ENCODE assay signal across 9 cellular contexts in the genomic region with DNA sequence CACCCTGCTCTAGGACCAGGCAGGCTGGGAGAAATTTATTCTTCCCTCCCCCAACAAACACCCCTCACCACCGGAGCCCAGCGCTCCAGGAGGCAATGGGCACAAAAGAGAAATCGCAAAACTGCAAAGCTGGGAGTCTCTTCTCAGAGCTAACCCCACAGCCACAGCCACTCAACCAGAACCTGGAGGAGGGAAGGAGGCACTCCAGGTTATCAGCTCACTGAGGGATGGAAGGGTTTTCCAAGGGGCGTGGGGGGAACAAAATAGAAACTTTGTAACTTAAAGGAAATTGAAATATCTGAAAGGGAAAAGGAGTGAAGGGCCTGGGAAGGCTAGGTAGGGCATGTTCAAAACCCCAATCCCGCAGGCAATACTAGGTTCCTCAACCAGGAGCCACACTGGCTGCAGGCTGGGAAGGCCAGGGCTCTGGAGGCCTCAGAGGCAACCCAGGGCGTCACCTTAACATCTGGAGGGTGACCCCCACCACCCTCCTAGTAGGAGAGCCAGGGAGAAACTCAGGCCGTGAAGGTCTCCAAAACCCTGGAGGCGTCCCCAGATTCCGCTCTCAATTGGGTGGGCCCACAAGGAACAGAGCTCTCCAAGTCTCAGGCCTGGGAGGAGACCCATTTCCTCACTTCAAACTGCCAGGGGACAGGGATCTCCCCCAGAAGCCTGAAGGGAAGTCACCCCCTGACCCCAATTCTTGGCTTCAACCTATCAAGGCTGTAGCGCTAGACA. TPM values are rescaled to one million over a fixed set of nuclear protein-coding genes. Genes with fewer than 3 reads are reported as not detected.
DNase-seq lines count a peak whose midpoint lies in the region; ATAC-seq and FAIRE-seq lines count a peak whose summit lies in the region.
"Had no signal": no experiment of that assay in that cellular context is flagged by ENCODE, and none has a peak within 500 bp of the region (broad histone marks: within the 10 kb centered on the region; RNA-seq: fewer than 3 reads in every experiment).

No MANE protein-coding gene starts in this region.

- DNase-seq in activated T-cell treated with anti-CD3 and anti-CD28 coated beads, Interleukin-2, amount 50 U/mL, for 24 hours: no peak
- DNase-seq in activated T-cell treated with anti-CD3 and anti-CD28 coated beads, Interleukin-2, amount 50 U/mL, for 1 hour: no peak
- DNase-seq in activated naive CD8-positive, alpha-beta T cell treated with anti-CD3 and anti-CD28 coated beads, Interleukin-2, amount 10 ng/mL, durations not matched to agents 7 days and 5 days: no peak
- DNase-seq in islet precursor cell (peak; percentile 75), frontal cortex (ENCODE audit: low spot score in 2 of 2) (no peak), NCI-H82 treated with DMSO at 0.1 percent for 48 hours (lab: John Stamatoyannopoulos, UW; ENCODE audit: unreplicated experiment) (no peak)

- peak overlapping the region; percentile 41 for H3K4me3 Mint-ChIP-seq in activated T-cell treated with anti-CD3 and anti-CD28 coated beads, Interleukin-2, amount 50 U/mL, for 24 hours
- H3K4me3 Mint-ChIP-seq in activated naive CD8-positive, alpha-beta T cell treated with anti-CD3 and anti-CD28 coated beads, Interleukin-2, amount 10 ng/mL, durations not matched to agents 7 days and 5 days: peak overlapping the region; percentile 29

- peak overlapping the region; percentile 69 for H3K27ac Mint-ChIP-seq in activated T-cell treated with anti-CD3 and anti-CD28 coated beads, Interleukin-2, amount 50 U/mL, for 24 hours
- no peak overlapping the region for H3K27ac Mint-ChIP-seq in activated naive CD8-positive, alpha-beta T cell treated with anti-CD3 and anti-CD28 coated beads, Interleukin-2, amount 10 ng/mL, durations not matched to agents 7 days and 5 days

- no peaks in the 10 kb centered on the region for H3K9me3 Mint-ChIP-seq in activated T-cell treated with anti-CD3 and anti-CD28 coated beads, Interleukin-2, amount 50 U/mL, for 24 hours
- no peaks in the 10 kb centered on the region for H3K9me3 Mint-ChIP-seq in activated naive CD8-positive, alpha-beta T cell treated with anti-CD3 and anti-CD28 coated beads, Interleukin-2, amount 10 ng/mL, durations not matched to agents 7 days and 5 days

- peak overlapping the region; percentile 27 for H3K27ac ChIP-seq in temporal lobe (ENCODE audit: low read depth, low read length)
- H3K27ac ChIP-seq: HL-60 had no signal

- H3K4me1 Mint-ChIP-seq in activated T-cell treated with anti-CD3 and anti-CD28 coated beads, Interleukin-2, amount 50 U/mL, for 24 hours (ENCODE audit: low read depth): peaks cover 29% of the 10 kb centered on the region
- peaks cover 26% of the 10 kb centered on the region for H3K4me1 Mint-ChIP-seq in activated naive CD8-positive, alpha-beta T cell treated with anti-CD3 and anti-CD28 coated beads, Interleukin-2, amount 10 ng/mL, durations not matched to agents 7 days and 5 days

- POLR2A ChIA-PET in activated naive CD8-positive, alpha-beta T cell treated with anti-CD3 and anti-CD28 coated beads, Interleukin-2, amount 10 ng/mL, durations not matched to agents 7 days and 5 days (lab: Charles Lee): interaction anchor here (0.8 to 1.4 kb wide), 2 partner anchors 25 to 60 kb away, joined by 3 read pairs; no protein-coding TSS in a partner anchor

- ATAC-seq in activated naive CD8-positive, alpha-beta T cell treated with anti-CD3 and anti-CD28 coated beads, Interleukin-2, amount 10 ng/mL, durations not matched to agents 7 days and 5 days (ENCODE audit: low read depth): no peak
- ATAC-seq in GM21576 (IDR thresholded peaks at IDR 0.05; ENCODE audit: unreplicated experiment): no peak

- H3K27me3 Mint-ChIP-seq in activated T-cell treated with anti-CD3 and anti-CD28 coated beads, Interleukin-2, amount 50 U/mL, for 24 hours: no peaks in the 10 kb centered on the region
- no peaks in the 10 kb centered on the region for H3K27me3 Mint-ChIP-seq in activated naive CD8-positive, alpha-beta T cell treated with anti-CD3 and anti-CD28 coated beads, Interleukin-2, amount 10 ng/mL, durations not matched to agents 7 days and 5 days

- no peak for FAIRE-seq in frontal cortex (lab: Jason Lieb, UNC)

- H3K36me3 Mint-ChIP-seq in activated T-cell treated with anti-CD3 and anti-CD28 coated beads, Interleukin-2, amount 50 U/mL, for 24 hours (ENCODE audit: low read depth): peaks cover 20% of the 10 kb centered on the region
- peaks cover 16% of the 10 kb centered on the region for H3K36me3 Mint-ChIP-seq in activated naive CD8-positive, alpha-beta T cell treated with anti-CD3 and anti-CD28 coated beads, Interleukin-2, amount 10 ng/mL, durations not matched to agents 7 days and 5 days

RNA-seq across cellular contexts. Expression of a gene that starts 3.2 kb away (rescaled TPM):
- total RNA-seq in activated naive CD8-positive, alpha-beta T cell treated with anti-CD3 and anti-CD28 coated beads, Interleukin-2, amount 10 ng/mL, durations not matched to agents 7 days and 5 days: 10 to 100 TPM; 84.8 to 88.7 TPM
- 65.6 TPM for total RNA-seq in temporal lobe
- total RNA-seq in frontal cortex: 99.5 TPM

RNA-seq across cellular contexts. Expression of a gene that starts 48.7 kb away (rescaled TPM):
- 10 to 100 TPM; 54.2 to 60.1 TPM for total RNA-seq in activated naive CD8-positive, alpha-beta T cell treated with anti-CD3 and anti-CD28 coated beads, Interleukin-2, amount 10 ng/mL, durations not matched to agents 7 days and 5 days
- 1.2 TPM for total RNA-seq in temporal lobe
- total RNA-seq in frontal cortex: 1.6 TPM

Comparison
In these comparisons a context has a peak if more than half of its experiments do, and no peak if none do; other contexts are left out.
1. RNA of a gene that starts 48.7 kb away (total RNA-seq): 54.2 to 60.1 TPM in activated naive CD8-positive, alpha-beta T cell treated with anti-CD3 and anti-CD28 coated beads, Interleukin-2, amount 10 ng/mL, durations not matched to agents 7 days and 5 days; 1.6 TPM in frontal cortex (single experiment) and 1.2 TPM in temporal lobe (single experiment); every median in the first group is over 10 times any median in the second.